Comparison of ENCODE assay signal across 30 cellular contexts in the genomic region with DNA sequence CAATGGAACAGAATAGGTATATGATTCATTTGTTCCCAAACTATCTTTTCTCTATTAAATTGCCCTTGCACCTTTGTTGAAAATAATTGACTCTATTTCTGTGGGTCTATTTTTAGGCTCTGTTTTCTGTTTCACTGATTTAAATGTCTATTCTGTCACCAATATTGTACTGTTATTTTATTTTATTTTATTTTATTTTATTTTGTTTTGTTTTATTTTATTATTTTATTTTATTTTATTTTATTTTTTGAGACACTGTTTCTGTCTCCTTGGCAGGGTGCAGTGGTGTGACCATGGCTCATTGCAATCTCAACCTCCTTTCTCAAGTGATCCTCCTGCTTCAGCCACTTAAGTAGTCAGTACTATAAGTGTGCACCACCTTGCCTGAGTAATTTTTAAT. TPM values are rescaled to one million over a fixed set of nuclear protein-coding genes. Genes with fewer than 3 reads are reported as not detected.
DNase-seq lines count a peak whose midpoint lies in the region; ATAC-seq, FAIRE-seq and TF ChIP-seq lines count a peak whose summit lies in the region.
"Had no signal": no experiment of that assay in that cellular context is flagged by ENCODE, and none has a peak within 500 bp of the region (broad histone marks: within the 10 kb centered on the region; RNA-seq: fewer than 3 reads in every experiment).

No MANE protein-coding gene starts in this region.

- TF ChIP-seq CTCF in WTC11 (IDR thresholded peaks at IDR 0.05): no peak

- no peaks in the 10 kb centered on the region for H3K4me1 ChIP-seq in small intestine (ENCODE audit: control insufficient read depth in 2 of 2, insufficient read depth in 1 of 2, low read depth in 1 of 2, low read length in 1 of 2)
- H3K4me1 ChIP-seq: BE2C, BLaER1 had no signal

- H3K4me3 Mint-ChIP-seq in WTC11: no peak overlapping the region
- H3K4me3 Mint-ChIP-seq in stimulated activated naive B cell treated with anti-CD40 and anti-IgM and Interleukin-4, amounts not matched to agents 10 μg/mL and 1 μg/mL and 100 μg/mL, for 72 hours: no peak overlapping the region
- H3K4me3 Mint-ChIP-seq: CD14-positive monocyte; CD4-positive, alpha-beta memory T cell; CD4-positive, CD25-positive, alpha-beta regulatory T cell; CD8-positive, alpha-beta memory T cell had no signal

- H3K9me3 ChIP-seq in small intestine (ENCODE audit: control insufficient read depth, low read depth): no peaks in the 10 kb centered on the region
- H3K9me3 ChIP-seq: BLaER1 had no signal

- ATAC-seq in WTC11: no peak
- no peak for ATAC-seq in GM21423 (IDR thresholded peaks at IDR 0.05; ENCODE audit: unreplicated experiment)
- ATAC-seq in stimulated activated naive B cell treated with anti-CD40 and anti-IgM and Interleukin-4, amounts not matched to agents 10 μg/mL and 1 μg/mL and 100 μg/mL, for 72 hours (replicated peaks): no peak
- no peak for ATAC-seq in HG03045 (IDR thresholded peaks at IDR 0.05; ENCODE audit: unreplicated experiment)

- H3K36me3 ChIP-seq in small intestine (ENCODE audit: control insufficient read depth in 2 of 2, insufficient read depth in 2 of 2, low read length in 2 of 2): no peaks in the 10 kb centered on the region
- H3K36me3 ChIP-seq: BE2C, BLaER1 had no signal

- no peak overlapping the region for H3K27ac Mint-ChIP-seq in WTC11
- H3K27ac Mint-ChIP-seq in stimulated activated naive B cell treated with anti-CD40 and anti-IgM and Interleukin-4, amounts not matched to agents 10 μg/mL and 1 μg/mL and 100 μg/mL, for 72 hours: no peak overlapping the region
- H3K27ac Mint-ChIP-seq: CD14-positive monocyte; CD4-positive, alpha-beta memory T cell; CD4-positive, CD25-positive, alpha-beta regulatory T cell; CD8-positive, alpha-beta memory T cell had no signal

- no peak overlapping the region for H3K27ac ChIP-seq in small intestine (ENCODE audit: low read depth in 1 of 2, low read length in 1 of 2)
- H3K27ac ChIP-seq: BLaER1 had no signal

- H3K27me3 Mint-ChIP-seq in WTC11 (ENCODE audit: low read depth): peaks cover under 1% of the 10 kb centered on the region; the same call in 1 of the 2 replicates
- no peaks in the 10 kb centered on the region for H3K27me3 Mint-ChIP-seq in stimulated activated naive B cell treated with anti-CD40 and anti-IgM and Interleukin-4, amounts not matched to agents 10 μg/mL and 1 μg/mL and 100 μg/mL, for 72 hours
- H3K27me3 Mint-ChIP-seq: CD4-positive, CD25-positive, alpha-beta regulatory T cell; CD8-positive, alpha-beta memory T cell had no signal

- H3K4me1 Mint-ChIP-seq in WTC11: no peaks in the 10 kb centered on the region
- H3K4me1 Mint-ChIP-seq in stimulated activated naive B cell treated with anti-CD40 and anti-IgM and Interleukin-4, amounts not matched to agents 10 μg/mL and 1 μg/mL and 100 μg/mL, for 72 hours: no peaks in the 10 kb centered on the region
- H3K4me1 Mint-ChIP-seq: CD14-positive monocyte; CD4-positive, alpha-beta memory T cell; CD4-positive, CD25-positive, alpha-beta regulatory T cell; CD8-positive, alpha-beta memory T cell had no signal

- DNase-seq in WTC11 (ENCODE audit: low spot score) (no peak), frontal cortex (ENCODE audit: low spot score in 2 of 2) (no peak), small intestine (no peak)
- no peak for DNase-seq in stimulated activated naive B cell treated with anti-CD40 and anti-IgM and Interleukin-4, amounts not matched to agents 10 μg/mL and 1 μg/mL and 100 μg/mL, for 72 hours
- DNase-seq: 8988T; ACHN; BE2C; C1 segment of cervical spinal cord; CD4-positive, alpha-beta memory T cell; CD4-positive, CD25-positive, alpha-beta regulatory T cell; CD8-positive, alpha-beta memory T cell; COR-L47; DMS 273 treated with DMSO at 0.1 percent for 48 hours; DMS153; DMS53; DMS79; DND-41; EL; GF-D8 had no signal

- CTCF ChIA-PET in WTC11 (lab: Charles Lee): no interaction called here

- H3K36me3 Mint-ChIP-seq in WTC11: peaks cover 13% of the 10 kb centered on the region
- no peaks in the 10 kb centered on the region for H3K36me3 Mint-ChIP-seq in stimulated activated naive B cell treated with anti-CD40 and anti-IgM and Interleukin-4, amounts not matched to agents 10 μg/mL and 1 μg/mL and 100 μg/mL, for 72 hours
- H3K36me3 Mint-ChIP-seq: CD14-positive monocyte; CD4-positive, alpha-beta memory T cell; CD4-positive, CD25-positive, alpha-beta regulatory T cell had no signal

- FAIRE-seq in frontal cortex (lab: Jason Lieb, UNC) (peak; percentile 57), small intestine (lab: Jason Lieb, UNC) (peak; percentile 5)
- FAIRE-seq: A204.1, GM12891, GM19239 had no signal

- H3K9me3 Mint-ChIP-seq in WTC11: peaks cover 19% of the 10 kb centered on the region
- H3K9me3 Mint-ChIP-seq in stimulated activated naive B cell treated with anti-CD40 and anti-IgM and Interleukin-4, amounts not matched to agents 10 μg/mL and 1 μg/mL and 100 μg/mL, for 72 hours: no peaks in the 10 kb centered on the region

- no peak overlapping the region for H3K4me3 ChIP-seq in small intestine (ENCODE audit: low read depth in 1 of 2, low read length in 2 of 2)
- H3K4me3 ChIP-seq: BLaER1 had no signal

- POLR2A ChIA-PET in WTC11 (lab: Charles Lee): no interaction called here

- H3K27me3 ChIP-seq in small intestine (ENCODE audit: control insufficient read depth in 2 of 2, insufficient read depth in 2 of 2, low read length in 2 of 2): no peaks in the 10 kb centered on the region
- H3K27me3 ChIP-seq: BE2C, BLaER1 had no signal

TF ChIP-seq in WTC11, 78 proteins besides CTCF, POLR2A, EP300 and RAD21:
- TF ChIP-seq, protein P1, sequence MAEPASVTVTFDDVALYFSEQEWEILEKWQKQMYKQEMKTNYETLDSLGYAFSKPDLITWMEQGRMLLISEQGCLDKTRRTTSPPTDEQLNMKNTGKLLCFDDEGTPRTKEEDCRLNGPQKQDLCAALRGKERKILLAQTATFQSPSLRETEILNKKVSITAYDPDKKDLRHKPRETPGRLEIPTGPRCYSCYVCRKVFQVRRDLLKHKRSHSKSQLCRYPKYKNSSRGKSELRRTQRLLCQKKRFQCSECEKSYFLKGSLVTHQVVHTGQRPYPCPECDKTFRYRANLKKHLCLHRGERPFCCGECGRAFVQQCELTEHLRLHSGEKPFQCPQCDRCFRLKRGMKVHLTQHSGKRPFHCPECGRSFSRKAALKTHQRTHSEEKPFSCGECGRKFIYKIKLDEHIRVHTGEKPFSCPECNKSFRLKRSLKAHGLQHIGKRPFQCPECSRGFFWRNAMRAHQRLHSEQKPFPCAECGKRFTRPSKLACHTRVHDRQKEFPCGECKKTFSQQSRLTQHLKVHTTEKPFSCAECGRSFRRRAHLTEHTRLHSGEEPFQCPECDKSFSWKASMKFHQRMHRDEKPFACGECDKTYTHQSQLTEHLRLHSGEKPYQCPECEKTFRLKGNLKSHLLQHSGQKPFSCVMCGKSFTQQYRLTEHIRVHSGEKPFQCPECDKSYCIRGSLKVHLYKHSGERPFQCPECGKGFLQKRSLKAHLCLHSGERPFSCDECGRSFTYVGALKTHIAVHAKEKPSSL (CRISPR knock-in tag; conservative IDR thresholded peaks at IDR 0.05): no peak
- TF ChIP-seq SMAD4 (CRISPR knock-in tag; IDR thresholded peaks at IDR 0.05) (no peak), HMGA2 (CRISPR knock-in tag; IDR thresholded peaks at IDR 0.05) (peak; percentile 100)

RNA-seq across cellular contexts. Expression of a gene that starts 34.9 kb away (rescaled TPM):
- total RNA-seq in WTC11 (2021) (not detected in 3 replicates), frontal cortex (not detected)
- polyA plus RNA-seq in small intestine: not detected
- total RNA-seq: A673; CD4-positive, alpha-beta memory T cell; CD4-positive, CD25-positive, alpha-beta regulatory T cell; CD8-positive, alpha-beta memory T cell; Daoy; G401 had no signal
- polyA plus RNA-seq: AG04450; CD14-positive monocyte; CD4-positive, alpha-beta memory T cell; CD4-positive, CD25-positive, alpha-beta regulatory T cell; CD8-positive, alpha-beta memory T cell had no signal

RNA-seq across cellular contexts. Expression of a gene that starts 36.5 kb away (rescaled TPM):
- total RNA-seq in WTC11 (2021) (not detected in 3 replicates), frontal cortex (not detected)
- polyA plus RNA-seq in small intestine: not detected
- total RNA-seq: A673; CD4-positive, alpha-beta memory T cell; CD4-positive, CD25-positive, alpha-beta regulatory T cell; CD8-positive, alpha-beta memory T cell; Daoy; G401 had no signal
- polyA plus RNA-seq: AG04450; CD14-positive monocyte; CD4-positive, alpha-beta memory T cell; CD4-positive, CD25-positive, alpha-beta regulatory T cell; CD8-positive, alpha-beta memory T cell had no signal
